Comparison of ENCODE assay signal across 12 cellular contexts in genomic region chr10:43808136-43808535, GRCh38.
DNase-seq lines count a peak whose midpoint lies in the region; ATAC-seq and TF ChIP-seq lines count a peak whose summit lies in the region.
"Had no signal": no experiment of that assay in that cellular context is flagged by ENCODE, and none has a peak within 500 bp of the region (broad histone marks: within the 10 kb centered on the region; RNA-seq: fewer than 3 reads in every experiment).

No MANE protein-coding gene starts in this region.

- DNase-seq in CD4-positive, alpha-beta T cell: no peak
- DNase-seq in activated T-helper 2 cell treated with anti-CD3 and anti-CD28 coated beads, Interferon-gamma antibody, Interleukin-2, Interleukin-4, amounts not matched to agents 10 μg/mL and 5 μg/mL and 100 μg/mL, durations not matched to agents 14 hours and 24 hours and 36 hours (ENCODE audit: low spot score): no peak
- DNase-seq in ovary: no peak
- no peak for DNase-seq in activated CD4-positive, CD25-positive, alpha-beta regulatory T cell treated with anti-CD3 and anti-CD28 coated beads, Interleukin-2, amount 50 U/mL, for 72 hours
- no peak for DNase-seq in left cardiac atrium
- DNase-seq in posterior vena cava (ENCODE audit: low spot score): no peak
- DNase-seq: erythroblast, NCI-H524 treated with DMSO at 0.1 percent for 48 hours, nucleus accumbens, T-helper 9 cell had no signal

- no peaks in the 10 kb centered on the region for H3K27me3 Mint-ChIP-seq in CD4-positive, alpha-beta T cell
- H3K27me3 Mint-ChIP-seq in activated T-helper 2 cell treated with anti-CD3 and anti-CD28 coated beads, Interferon-gamma antibody, Interleukin-2, Interleukin-4, amounts not matched to agents 10 μg/mL and 5 μg/mL and 100 μg/mL, durations not matched to agents 14 hours and 24 hours and 36 hours (ENCODE audit: low read depth): peaks cover 9% of the 10 kb centered on the region

- TF ChIP-seq POLR2A in ovary (IDR thresholded peaks at IDR 0.05): no peak

- H3K36me3 ChIP-seq in ovary: no peaks in the 10 kb centered on the region

- H3K9me3 ChIP-seq in CD4-positive, alpha-beta T cell (ENCODE audit: control insufficient read depth, low read length): no peaks in the 10 kb centered on the region
- H3K9me3 ChIP-seq in ovary: no peaks in the 10 kb centered on the region

- H3K4me3 ChIP-seq in ovary: no peak overlapping the region

- TF ChIP-seq CTCF in CD4-positive, alpha-beta T cell (IDR thresholded peaks at IDR 0.05): no peak
- no peak for TF ChIP-seq CTCF in ovary (IDR thresholded peaks at IDR 0.05)

- CTCF ChIA-PET in CD4-positive, alpha-beta T cell (lab: Charles Lee): interaction anchor here (0.6 kb wide), 1 partner anchor 38 kb away, joined by 3 read pairs; no protein-coding TSS in a partner anchor

- H3K4me1 ChIP-seq in ovary (ENCODE audit: insufficient read depth): peaks cover 6% of the 10 kb centered on the region

- TF ChIP-seq EP300 in ovary (IDR thresholded peaks at IDR 0.05): no peak

- no peak overlapping the region for H3K27ac ChIP-seq in CD4-positive, alpha-beta T cell (ENCODE audit: low read depth, low read length)
- no peak overlapping the region for H3K27ac ChIP-seq in ovary

- H3K4me3 Mint-ChIP-seq in CD4-positive, alpha-beta T cell: no peak overlapping the region
- H3K4me3 Mint-ChIP-seq in activated T-helper 2 cell treated with anti-CD3 and anti-CD28 coated beads, Interferon-gamma antibody, Interleukin-2, Interleukin-4, amounts not matched to agents 10 μg/mL and 5 μg/mL and 100 μg/mL, durations not matched to agents 14 hours and 24 hours and 36 hours (ENCODE audit: low read depth): peak overlapping the region; percentile 13

- H3K27ac Mint-ChIP-seq in CD4-positive, alpha-beta T cell: peak overlapping the region; percentile 19
- no peak overlapping the region for H3K27ac Mint-ChIP-seq in activated T-helper 2 cell treated with anti-CD3 and anti-CD28 coated beads, Interferon-gamma antibody, Interleukin-2, Interleukin-4, amounts not matched to agents 10 μg/mL and 5 μg/mL and 100 μg/mL, durations not matched to agents 14 hours and 24 hours and 36 hours

- H3K27me3 ChIP-seq in CD4-positive, alpha-beta T cell (ENCODE audit: control insufficient read depth, insufficient read depth, low read length): no peaks in the 10 kb centered on the region
- H3K27me3 ChIP-seq in ovary: no peaks in the 10 kb centered on the region

- no peak for ATAC-seq in CD4-positive, alpha-beta T cell (ENCODE audit: poor library complexity)
- peak; percentile 86 for ATAC-seq in GM19452 (IDR thresholded peaks at IDR 0.05; ENCODE audit: unreplicated experiment)
- ATAC-seq in HG03354 (IDR thresholded peaks at IDR 0.05; ENCODE audit: poor library complexity, severe bottlenecking, unreplicated experiment): peak; percentile 75
- ATAC-seq in left cardiac atrium: no peak

- 91 to 97% (median 96%) methylated on average over 3 of the region's 3 CpGs for WGBS in ovary, 3 donors

- no peaks in the 10 kb centered on the region for H3K9me3 Mint-ChIP-seq in CD4-positive, alpha-beta T cell
- no peaks in the 10 kb centered on the region for H3K9me3 Mint-ChIP-seq in activated T-helper 2 cell treated with anti-CD3 and anti-CD28 coated beads, Interferon-gamma antibody, Interleukin-2, Interleukin-4, amounts not matched to agents 10 μg/mL and 5 μg/mL and 100 μg/mL, durations not matched to agents 14 hours and 24 hours and 36 hours

- POLR2A ChIA-PET in CD4-positive, alpha-beta T cell (lab: Charles Lee): no interaction called here

- H3K36me3 Mint-ChIP-seq in CD4-positive, alpha-beta T cell (ENCODE audit: low read depth): no peaks in the 10 kb centered on the region
- H3K36me3 Mint-ChIP-seq in activated T-helper 2 cell treated with anti-CD3 and anti-CD28 coated beads, Interferon-gamma antibody, Interleukin-2, Interleukin-4, amounts not matched to agents 10 μg/mL and 5 μg/mL and 100 μg/mL, durations not matched to agents 14 hours and 24 hours and 36 hours (ENCODE audit: low read depth): peaks cover 3% of the 10 kb centered on the region

- intact Hi-C loops in CD4-positive, alpha-beta T cell (cut with DNase I, micrococcal nuclease): no loop called here
- intact Hi-C loops in activated T-helper 2 cell treated with anti-CD3 and anti-CD28 coated beads, Interferon-gamma antibody, Interleukin-2, Interleukin-4, amounts not matched to agents 10 μg/mL and 5 μg/mL and 100 μg/mL, durations not matched to agents 14 hours and 24 hours and 36 hours (cut with micrococcal nuclease): loop anchor here (1.0 kb wide), 2 partner anchors 8 to 26 kb away; no protein-coding TSS in a partner anchor
- intact Hi-C loops in ovary (cut with DNase I) (no loop called here), left cardiac atrium (cut with DNase I) (no loop called here), posterior vena cava (cut with DNase I) (no loop called here)

- H3K4me1 Mint-ChIP-seq in CD4-positive, alpha-beta T cell (ENCODE audit: low read depth): peaks cover 54% of the 10 kb centered on the region
- H3K4me1 Mint-ChIP-seq in activated T-helper 2 cell treated with anti-CD3 and anti-CD28 coated beads, Interferon-gamma antibody, Interleukin-2, Interleukin-4, amounts not matched to agents 10 μg/mL and 5 μg/mL and 100 μg/mL, durations not matched to agents 14 hours and 24 hours and 36 hours (ENCODE audit: low read depth): peaks cover 55% of the 10 kb centered on the region

Comparison
In these comparisons a context has a peak if more than half of its experiments do, and no peak if none do; other contexts are left out.
1. ATAC-seq: peak in GM19452 (single experiment) and HG03354 (single experiment); none in CD4-positive, alpha-beta T cell (single experiment) and left cardiac atrium (0 of 2).